9 cellular contexts compared by ENCODE assay signal in genomic region chr18:23137788-23138216, GRCh38. TPM values are rescaled to one million over a fixed set of nuclear protein-coding genes. Genes with fewer than 3 reads are reported as not detected.
A peak's percentile ranks its signal among the peaks of the same experiment; 100 is the strongest.
DNase-seq lines count a peak whose midpoint lies in the region; FAIRE-seq and TF ChIP-seq lines count a peak whose summit lies in the region.
"Had no signal": no experiment of that assay in that cellular context is flagged by ENCODE, and none has a peak within 500 bp of the region (broad histone marks: within the 10 kb centered on the region; RNA-seq: fewer than 3 reads in every experiment).

No MANE protein-coding gene starts in this region.

- H3K4me1 Mint-ChIP-seq in HFFc6 (ENCODE audit: low read depth), result peaks cover 36% of the 10 kb centered on the region

- WGBS in mesenchymal stem cell, result 86% methylated on average over 9 of the region's 9 CpGs
- WGBS in spleen, 5 donors, result 73 to 94% (median 85%) methylated on average over 4 to 9 of the region's 9 CpGs

- H3K23ac ChIP-seq in mesenchymal stem cell (ENCODE audit: low read length in 2 of 2), result no peak overlapping the region

- H3K36me3 Mint-ChIP-seq in HFFc6 (ENCODE audit: low read depth), result no peaks in the 10 kb centered on the region; the same call in 1 of the 2 replicates

- no peak for TF ChIP-seq POLR2A in spleen (IDR thresholded peaks at IDR 0.05)

- DNase-seq in BE2C, result no peak
- DNase-seq in HFFc6, result no peak
- DNase-seq in astrocyte of the cerebellum (ENCODE audit: low read depth), result no peak
- DNase-seq in mesenchymal stem cell, result no peak
- DNase-seq in D721Med (ENCODE audit: insufficient read length, low spot score), result no peak
- no peak for DNase-seq in spleen
- no peak for DNase-seq in NCI-H2081 (lab: John Stamatoyannopoulos, UW)
- no peak for DNase-seq in HUDEP-2 (lab: John Stamatoyannopoulos, UW; ENCODE audit: unreplicated experiment in 76 of 76)

- 0 out of 2 replicates have a peak, but pooled peaks cover 6% of the 10 kb centered on the region for H3K27me3 ChIP-seq in BE2C
- no peaks in the 10 kb centered on the region for H3K27me3 ChIP-seq in mesenchymal stem cell (ENCODE audit: control insufficient read depth in 1 of 2, insufficient read depth in 1 of 2, low read length in 2 of 2)
- peaks cover 0 to 60% (median 23%) of the 10 kb centered on the region in 7 donors for H3K27me3 ChIP-seq in spleen (replicated peaks in 1 of 7)

- H3K79me1 ChIP-seq in mesenchymal stem cell (replicated peaks; ENCODE audit: low read length, poor library complexity, severe bottlenecking), result peaks cover 38% of the 10 kb centered on the region

- TF ChIP-seq CTCF in BE2C (IDR thresholded peaks at IDR 0.05; ENCODE audit: low read depth, low read length) (no peak), HFFc6 (IDR thresholded peaks at IDR 0.05) (no peak), astrocyte of the cerebellum (IDR thresholded peaks at IDR 0.05; ENCODE audit: low read depth, low read length, missing control alignments) (no peak), D721Med (IDR thresholded peaks at IDR 0.05; ENCODE audit: insufficient read depth, missing control alignments) (no peak), spleen (IDR thresholded peaks at IDR 0.05 in 8 of 11, conservative IDR thresholded peaks at IDR 0.05 in 3 of 11) (no peak)

- peak overlapping the region; percentile 25 to 38 for H3K18ac ChIP-seq in mesenchymal stem cell (ENCODE audit: low read depth in 1 of 2, low read length in 2 of 2)

- H3K4me3 Mint-ChIP-seq in HFFc6, result peak overlapping the region; percentile 67; the same call in 1 of the 2 replicates

- intact Hi-C loops in spleen (cut with DNase I; ENCODE audit: low total_unique reads), result loop anchor here (10.0 kb wide), 1 partner anchor 277 kb away; no protein-coding TSS in a partner anchor

- H3K14ac ChIP-seq in mesenchymal stem cell (ENCODE audit: low read length in 2 of 2), result peak overlapping the region in 1 of 2 experiments; percentile 69

- no peak overlapping the region for H3K27ac Mint-ChIP-seq in HFFc6
- H3K27ac Mint-ChIP-seq: T-helper 1 cell treated with Interleukin-12 subunit alpha and Interleukin-12 subunit beta and Interleukin-4 antibody, amounts not matched to agents 30 μg/mL and 1 μg/mL, for 36 hours had no signal

- peak overlapping the region; percentile 69 for H3K4me3 ChIP-seq in BE2C (ENCODE audit: low read depth, low read length)
- peak overlapping the region; percentile 82 for H3K4me3 ChIP-seq in astrocyte of the cerebellum (ENCODE audit: low read depth, low read length)
- H3K4me3 ChIP-seq in mesenchymal stem cell (ENCODE audit: insufficient read depth in 1 of 2, low read depth in 1 of 2, low read length in 2 of 2), result peak overlapping the region; percentile 27 to 88
- peak overlapping the region in 2 of 8 donors; percentile 58 to 81 for H3K4me3 ChIP-seq in spleen

- H2BK120ac ChIP-seq in mesenchymal stem cell (ENCODE audit: low read depth, low read length), result no peak overlapping the region

- H3K9me3 Mint-ChIP-seq in HFFc6, result no peaks in the 10 kb centered on the region
- H3K9me3 Mint-ChIP-seq: T-helper 1 cell treated with Interleukin-12 subunit alpha and Interleukin-12 subunit beta and Interleukin-4 antibody, amounts not matched to agents 30 μg/mL and 1 μg/mL, for 36 hours had no signal

- H4K91ac ChIP-seq in mesenchymal stem cell (ENCODE audit: low read length), result no peak overlapping the region

- peak overlapping the region; percentile 74 for H3K4me2 ChIP-seq in mesenchymal stem cell (ENCODE audit: low read length, poor library complexity, severe bottlenecking)

- no peak for FAIRE-seq in D721Med (lab: Jason Lieb, UNC)

- no peaks in the 10 kb centered on the region for H3K27me3 Mint-ChIP-seq in HFFc6 (ENCODE audit: insufficient read depth)

- no peak overlapping the region for H2BK15ac ChIP-seq in mesenchymal stem cell (ENCODE audit: low read depth, poor library complexity, severe bottlenecking)

- H2AK5ac ChIP-seq in mesenchymal stem cell (ENCODE audit: low read length, severe bottlenecking), result no peak overlapping the region

- no peaks in the 10 kb centered on the region for H3K9me3 ChIP-seq in BE2C
- H3K9me3 ChIP-seq in mesenchymal stem cell (ENCODE audit: control insufficient read depth, low read length), result no peaks in the 10 kb centered on the region
- no peaks in the 10 kb centered on the region for H3K9me3 ChIP-seq in spleen

- no peak overlapping the region for H2AFZ ChIP-seq in mesenchymal stem cell (ENCODE audit: low read depth, low read length)

- in situ Hi-C loops in astrocyte of the cerebellum (cut with HindIII; ENCODE audit: low sequenced_read_pairs), result loop anchor here (25.0 kb wide), 1 partner anchor 249 kb away; no protein-coding TSS in a partner anchor

- no peak overlapping the region for H3K4ac ChIP-seq in mesenchymal stem cell (ENCODE audit: low read depth in 1 of 2, low read length in 2 of 2)

- no peak overlapping the region for H3K27ac ChIP-seq in mesenchymal stem cell (ENCODE audit: low read length, poor library complexity, severe bottlenecking)
- H3K27ac ChIP-seq in spleen, result no peak overlapping the region

- H2BK12ac ChIP-seq in mesenchymal stem cell (ENCODE audit: low read length in 2 of 2), result peak overlapping the region; percentile 18 to 77

- H4K8ac ChIP-seq in mesenchymal stem cell (ENCODE audit: low read length), result no peak overlapping the region

- peaks cover 26% of the 10 kb centered on the region for H3K4me1 ChIP-seq in BE2C
- peaks cover 31% of the 10 kb centered on the region for H3K4me1 ChIP-seq in mesenchymal stem cell (ENCODE audit: control insufficient read depth, insufficient read depth, low read depth, low read length)
- H3K4me1 ChIP-seq in spleen, result peaks cover 26 to 65% (median 48%) of the 10 kb centered on the region in 6 donors

- H3K9ac ChIP-seq in mesenchymal stem cell (ENCODE audit: low read length), result peak overlapping the region; percentile 86

- H2BK5ac ChIP-seq in mesenchymal stem cell (ENCODE audit: low read depth, low read length, poor library complexity, severe bottlenecking), result no peak overlapping the region

- H3K36me3 ChIP-seq in BE2C (no peaks in the 10 kb centered on the region), mesenchymal stem cell (ENCODE audit: control insufficient read depth in 1 of 2, insufficient read depth in 2 of 2, low read depth in 1 of 2, low read length in 2 of 2) (peaks cover 0 to 8% of the 10 kb centered on the region in 2 experiments), spleen (no peaks in the 10 kb centered on the region)

RNA-seq across cellular contexts. Expression of gene CABLES1, which starts 2.5 kb away (rescaled TPM):
- 18.5 TPM for polyA plus RNA-seq in BE2C (2012; ENCODE audit: insufficient read depth, insufficient read length, low read depth)
- total RNA-seq in HFFc6 (2021; fragmentation: NEBNext Ultra II Directional; extraction: Animal tissue kit (Norgen Biotek cat#: 25700)), result 1 to 10 TPM; 6.2 to 9.3 (median 8.5) TPM
- polyA plus RNA-seq in mesenchymal stem cell (2013, experiment 1 of 2), result 8.1 TPM
- 8.9 TPM for polyA plus RNA-seq in mesenchymal stem cell (2013, experiment 2 of 2)
- total RNA-seq in spleen, result 10 to 100 TPM in 2 of 7 donors, 1 to 10 TPM in 5; 4.2 to 18.7 (median 8.0) TPM
- polyA plus RNA-seq in spleen, result 1 to 10 TPM; 1.7 to 2.3 (median 1.8) TPM
